8 cellular contexts compared by ENCODE assay signal in the genomic region with DNA sequence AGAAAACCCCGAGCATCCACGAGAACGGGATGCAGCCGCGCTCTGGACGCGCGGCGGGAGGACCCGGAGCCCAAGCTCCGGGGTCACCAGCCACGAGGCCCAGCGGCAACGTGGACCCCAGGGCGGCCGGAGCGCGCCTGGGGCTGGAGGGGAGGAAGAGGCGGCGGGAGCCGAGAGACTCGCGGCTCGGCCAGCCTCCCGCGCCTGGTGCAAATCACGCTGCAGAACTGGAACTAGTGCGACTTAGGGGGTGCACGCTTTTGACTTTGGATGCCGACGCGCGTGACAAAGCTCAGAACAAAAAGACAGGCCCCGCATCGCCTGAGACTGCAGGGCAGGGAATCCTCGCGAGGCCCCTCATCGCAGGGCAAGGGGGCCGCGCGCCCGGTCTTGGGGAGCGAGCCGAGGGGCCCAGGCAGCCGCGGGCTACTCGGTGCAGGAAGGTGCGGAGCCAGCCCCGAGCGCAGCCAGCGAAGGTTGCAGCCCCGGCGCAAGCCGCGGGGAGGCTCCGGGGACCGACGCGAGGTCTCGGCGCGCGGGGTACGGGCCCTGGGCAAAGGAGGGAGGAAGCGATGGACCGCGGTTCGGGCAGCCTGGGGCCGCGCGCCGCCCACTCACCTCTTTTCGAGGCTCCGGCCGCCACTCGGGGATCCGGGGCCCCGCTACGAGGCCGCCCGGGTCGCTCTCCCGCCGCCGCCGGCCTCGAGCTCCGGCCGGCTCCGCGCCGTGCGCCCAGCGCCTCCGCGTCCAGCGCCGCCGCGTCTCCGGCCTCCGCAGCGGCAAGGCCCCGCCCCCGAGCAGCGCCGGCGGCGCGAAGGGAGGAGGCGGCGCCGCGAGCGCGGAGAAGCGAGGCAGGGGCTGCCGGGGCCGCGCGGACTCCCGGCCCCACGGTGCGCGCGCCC. TPM values are rescaled to one million over a fixed set of nuclear protein-coding genes. Genes with fewer than 3 reads are reported as not detected.
DNase-seq lines count a peak whose midpoint lies in the region; ATAC-seq and TF ChIP-seq lines count a peak whose summit lies in the region.

A gene with protein sequence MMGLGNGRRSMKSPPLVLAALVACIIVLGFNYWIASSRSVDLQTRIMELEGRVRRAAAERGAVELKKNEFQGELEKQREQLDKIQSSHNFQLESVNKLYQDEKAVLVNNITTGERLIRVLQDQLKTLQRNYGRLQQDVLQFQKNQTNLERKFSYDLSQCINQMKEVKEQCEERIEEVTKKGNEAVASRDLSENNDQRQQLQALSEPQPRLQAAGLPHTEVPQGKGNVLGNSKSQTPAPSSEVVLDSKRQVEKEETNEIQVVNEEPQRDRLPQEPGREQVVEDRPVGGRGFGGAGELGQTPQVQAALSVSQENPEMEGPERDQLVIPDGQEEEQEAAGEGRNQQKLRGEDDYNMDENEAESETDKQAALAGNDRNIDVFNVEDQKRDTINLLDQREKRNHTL (minus strand): TSS at position 766 of the 902 bp plus-strand sequence. CDS start 20,238 bp downstream, outside the sequence.

- H3K36me3 ChIP-seq in Caco-2 (ENCODE audit: control insufficient read depth, insufficient read depth, low read length) (no peaks in the 10 kb centered on the region), left ventricle myocardium inferior (no peaks in the 10 kb centered on the region)

- peak within 1 kb of the TSS; percentile 70 for H3K27ac Mint-ChIP-seq in Caco-2 (ENCODE audit: unreplicated experiment)

- CTCF ChIA-PET in Caco-2 (lab: Charles Lee) = interaction anchor here (1.0 kb wide), 1 partner anchor 28 kb away, joined by 3 read pairs; no protein-coding TSS in a partner anchor

- H3K4me1 ChIP-seq in Caco-2 = peaks cover 6% of the 10 kb centered on the region; the same call in 1 of the 2 replicates
- peaks cover 21% of the 10 kb centered on the region for H3K4me1 ChIP-seq in left ventricle myocardium inferior

- H3K9me3 Mint-ChIP-seq in Caco-2 (ENCODE audit: unreplicated experiment) = no peaks in the 10 kb centered on the region

- peak within 1 kb of the TSS; percentile 76 for H3K27ac ChIP-seq in left ventricle myocardium inferior (replicated peaks)

- H3K4me3 ChIP-seq in Caco-2 (ENCODE audit: low read depth, low read length) (peak within 1 kb of the TSS; percentile 78), left ventricle myocardium inferior (peak within 1 kb of the TSS; percentile 88)

- peaks cover 7% of the 10 kb centered on the region for H3K4me1 Mint-ChIP-seq in Caco-2 (ENCODE audit: low read depth, unreplicated experiment)

- H3K27me3 Mint-ChIP-seq in Caco-2 (ENCODE audit: insufficient read depth, unreplicated experiment) = no peaks in the 10 kb centered on the region

- H3K4me3 Mint-ChIP-seq in Caco-2 (ENCODE audit: unreplicated experiment) = peak within 1 kb of the TSS; percentile 86

- no peak for TF ChIP-seq CTCF in Caco-2 (IDR thresholded peaks at IDR 0.05; ENCODE audit: insufficient read depth in 1 of 2, low read depth in 1 of 2, low read length in 1 of 2, severe bottlenecking in 1 of 2, unreplicated experiment in 1 of 2)
- TF ChIP-seq CTCF in left ventricle myocardium inferior (IDR thresholded peaks at IDR 0.05; ENCODE audit: borderline replicate concordance) = no peak

- intact Hi-C loops in Caco-2 (cut with micrococcal nuclease; ENCODE audit: unreplicated experiment) = no loop called here
- intact Hi-C loops in left ventricle myocardium inferior (cut with micrococcal nuclease) = no loop called here
- intact Hi-C loops in posterior vena cava (cut with DNase I) = no loop called here

- BruUV-seq in Caco-2 (replicated peaks; lab: Mats Ljungman, UMichigan) = no TSS peak

- peak; percentile 77 for ATAC-seq in GM19324 (IDR thresholded peaks at IDR 0.05; ENCODE audit: low FRiP score, unreplicated experiment)
- ATAC-seq in HG03342 (IDR thresholded peaks at IDR 0.05; ENCODE audit: unreplicated experiment) = peak; percentile 70

- no peaks in the 10 kb centered on the region for H3K36me3 Mint-ChIP-seq in Caco-2 (ENCODE audit: insufficient read depth, unreplicated experiment)

- H3K27me3 ChIP-seq in Caco-2 (replicated peaks; ENCODE audit: control insufficient read depth, insufficient read depth, low read length) = no peaks in the 10 kb centered on the region
- H3K27me3 ChIP-seq in left ventricle myocardium inferior (ENCODE audit: low read depth) = peaks cover 14% of the 10 kb centered on the region

- no peaks in the 10 kb centered on the region for H3K9me3 ChIP-seq in Caco-2
- no peaks in the 10 kb centered on the region for H3K9me3 ChIP-seq in left ventricle myocardium inferior (replicated peaks)

- DNase-seq in Caco-2 (peak; percentile 36 to 68), NOMO-1 treated with DMSO at 0.1 percent for 48 hours (lab: John Stamatoyannopoulos, UW; ENCODE audit: unreplicated experiment) (peak; percentile 1), amniotic epithelial cell (ENCODE audit: low read depth) (peak; percentile 49), left ventricle myocardium inferior (peak; percentile 46), posterior vena cava (ENCODE audit: low spot score) (no peak), cortex of kidney (lab: John Stamatoyannopoulos, UW) (no peak)

- POLR2A ChIA-PET in Caco-2 (lab: Charles Lee) = interaction anchor here (0.6 kb wide), 1 partner anchor 13 kb away, joined by 6 read pairs; no protein-coding TSS in a partner anchor

RNA-seq across cellular contexts. Expression of the gene that starts here (rescaled TPM):
- total RNA-seq in Caco-2 (2022) = 53.6 and 60.0 TPM in 2 replicates
- total RNA-seq in left ventricle myocardium inferior = 3.7 TPM
- total RNA-seq in posterior vena cava = 10 to 100 TPM; 19.6 to 22.4 TPM

Comparison
In these comparisons a context has a peak if more than half of its experiments do, and no peak if none do; other contexts are left out.
1. DNase-seq: peak in Caco-2 (2 of 2), NOMO-1 treated with DMSO at 0.1 percent for 48 hours (single experiment), amniotic epithelial cell (single experiment) and left ventricle myocardium inferior (single experiment); none in posterior vena cava (single experiment) and cortex of kidney (single experiment).